ENCODE assay signal across 22 cellular contexts in genomic region chr1:103949714-103950113, GRCh38.
A peak's percentile ranks its signal among the peaks of the same experiment; 100 is the strongest.
DNase-seq lines count a peak whose midpoint lies in the region; ATAC-seq and TF ChIP-seq lines count a peak whose summit lies in the region.
"Had no signal": no experiment of that assay in that cellular context is flagged by ENCODE, and none has a peak within 500 bp of the region (broad histone marks: within the 10 kb centered on the region; RNA-seq: fewer than 3 reads in every experiment).

No MANE protein-coding gene starts in this region.

- H3K4me1 ChIP-seq in BE2C: peaks cover 10% of the 10 kb centered on the region
- H3K4me1 ChIP-seq: BLaER1, Caco-2, SJSA1 had no signal

- no peak for TF ChIP-seq CTCF in BE2C (IDR thresholded peaks at IDR 0.05; ENCODE audit: low read depth, low read length)

- peak in 2 of 3 experiments; percentile 28 to 76 for DNase-seq in NCI-H1417 (lab: John Stamatoyannopoulos, UW)
- no peak for DNase-seq in NCI-H1417 treated with DMSO at 0.1 percent for 48 hours (lab: John Stamatoyannopoulos, UW)
- peak; percentile 75 for DNase-seq in BE2C
- peak; percentile 53 for DNase-seq in NCI-H146 (lab: John Stamatoyannopoulos, UW)
- peak; percentile 12 for DNase-seq in SK-N-DZ (ENCODE audit: low spot score)
- DNase-seq in T-helper 9 cell: no peak
- no peak for DNase-seq in caudate nucleus (lab: John Stamatoyannopoulos, UW)
- DNase-seq: Caco-2; CD4-positive, CD25-positive, alpha-beta regulatory T cell; GF-D8; Kasumi-1; NCI-H1436; NCI-H1930; NCI-H2107; NCI-H2227 treated with DMSO at 0.1 percent for 48 hours; NCI-H510A treated with DMSO at 0.1 percent for 48 hours; NK-92 treated with Interleukin-12 subunit alpha and Interleukin-12 subunit beta, amount 100 ng/mL, for 24 hours; PC-9 had no signal

- ATAC-seq in GM21786 (IDR thresholded peaks at IDR 0.05; ENCODE audit: unreplicated experiment): no peak
- ATAC-seq: Right ventricle myocardium inferior had no signal

- no peaks in the 10 kb centered on the region for H3K27me3 ChIP-seq in BE2C
- H3K27me3 ChIP-seq: BLaER1, SJSA1 had no signal

- no peaks in the 10 kb centered on the region for H3K36me3 ChIP-seq in BE2C
- H3K36me3 ChIP-seq: BLaER1, SJSA1 had no signal

- H3K4me3 ChIP-seq in BE2C (ENCODE audit: low read depth, low read length): no peak overlapping the region
- H3K4me3 ChIP-seq: BLaER1, PC-9, SJSA1 had no signal

- no peak overlapping the region for H3K27ac ChIP-seq in caudate nucleus (ENCODE audit: low read depth, low read length)
- H3K27ac ChIP-seq: BLaER1, PC-9, SJSA1 had no signal

- H3K9me3 ChIP-seq in BE2C: no peaks in the 10 kb centered on the region
- H3K9me3 ChIP-seq: BLaER1, Caco-2, SJSA1 had no signal

Comparison
In these comparisons a context has a peak if more than half of its experiments do, and no peak if none do; other contexts are left out.
1. DNase-seq: peak in NCI-H1417 (2 of 3), BE2C (single experiment), NCI-H146 (single experiment) and SK-N-DZ (single experiment); none in NCI-H1417 treated with DMSO at 0.1 percent for 48 hours (single experiment), T-helper 9 cell (single experiment) and caudate nucleus (0 of 61).